Comparison of ENCODE assay signal across 20 cellular contexts in the genomic region with DNA sequence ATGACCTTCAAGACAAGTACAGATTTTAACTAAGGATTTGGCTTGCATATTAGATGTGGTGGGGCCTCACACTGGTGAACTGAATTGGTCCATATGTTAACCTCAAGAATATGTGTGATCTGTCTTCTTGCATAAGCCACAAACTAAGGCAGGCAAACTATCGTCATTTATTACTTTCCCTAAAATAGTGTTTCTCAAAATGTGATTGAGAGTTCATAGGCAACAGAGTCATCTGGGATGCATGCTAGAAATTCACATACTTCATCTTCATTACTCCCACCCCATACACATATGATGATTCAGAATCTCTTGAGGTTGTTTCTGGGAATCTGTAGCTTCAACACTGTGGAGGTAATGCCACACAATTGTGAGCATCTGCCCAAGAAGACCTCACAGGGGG.
DNase-seq lines count a peak whose midpoint lies in the region; ATAC-seq and TF ChIP-seq lines count a peak whose summit lies in the region.
"Had no signal": no experiment of that assay in that cellular context is flagged by ENCODE, and none has a peak within 500 bp of the region (broad histone marks: within the 10 kb centered on the region; RNA-seq: fewer than 3 reads in every experiment).

No MANE protein-coding gene starts in this region.

- peak overlapping the region; percentile 90 for H3K18ac ChIP-seq in mesendoderm (ENCODE audit: low read length)

- H3K4me3 ChIP-seq in AG10803 (ENCODE audit: low read length) (no peak overlapping the region), mesendoderm (ENCODE audit: low read length) (no peak overlapping the region), right cardiac atrium (ENCODE audit: low read length) (no peak overlapping the region), gastrocnemius medialis (no peak overlapping the region)

- TF ChIP-seq POLR2A in gastrocnemius medialis (IDR thresholded peaks at IDR 0.05), result no peak

- H3K79me1 ChIP-seq in mesendoderm (ENCODE audit: low read length), result no peaks in the 10 kb centered on the region

- no peak overlapping the region for H3K4me2 ChIP-seq in mesendoderm (ENCODE audit: low read length)

- H3K9ac ChIP-seq in mesendoderm (ENCODE audit: low read length), result no peak overlapping the region

- H3K4ac ChIP-seq in mesendoderm (ENCODE audit: low read depth, low read length), result peak overlapping the region; percentile 36

- H3K27ac ChIP-seq in mesendoderm (ENCODE audit: low read depth, low read length) (peak overlapping the region; percentile 41), right cardiac atrium (ENCODE audit: low read length) (no peak overlapping the region), gastrocnemius medialis (no peak overlapping the region)
- H3K27ac ChIP-seq: C4-2B had no signal

- H3K23ac ChIP-seq in mesendoderm (ENCODE audit: low read length), result no peak overlapping the region

- no peaks in the 10 kb centered on the region for H3K79me2 ChIP-seq in mesendoderm (ENCODE audit: control insufficient read depth, insufficient read depth, low read length)

- H3K56ac ChIP-seq in mesendoderm (ENCODE audit: low read length), result peak overlapping the region; percentile 56

- no peak for TF ChIP-seq CTCF in AG10803 (conservative IDR thresholded peaks at IDR 0.05; ENCODE audit: low read length)
- TF ChIP-seq CTCF in gastrocnemius medialis (IDR thresholded peaks at IDR 0.05 in 4 of 5, conservative IDR thresholded peaks at IDR 0.05 in 1 of 5), result no peak

- H3K9me3 ChIP-seq in right cardiac atrium (ENCODE audit: control insufficient read depth, low read length) (no peaks in the 10 kb centered on the region), gastrocnemius medialis (no peaks in the 10 kb centered on the region)

- peak overlapping the region; percentile 83 for H2AK5ac ChIP-seq in mesendoderm (ENCODE audit: low read length)

- H2BK120ac ChIP-seq in mesendoderm (ENCODE audit: low read depth, low read length), result peak overlapping the region; percentile 78

- no peak overlapping the region for H4K8ac ChIP-seq in mesendoderm (ENCODE audit: low read depth, low read length)

- H3K4me1 ChIP-seq in mesendoderm (ENCODE audit: control insufficient read depth, low read depth, low read length) (peaks cover 2% of the 10 kb centered on the region), right cardiac atrium (ENCODE audit: control insufficient read depth, insufficient read depth, low read length) (no peaks in the 10 kb centered on the region), gastrocnemius medialis (peaks cover 0 to 4% of the 10 kb centered on the region in 2 donors)

- H2BK15ac ChIP-seq in mesendoderm (replicated peaks; ENCODE audit: low read depth), result no peak overlapping the region

- H3K27me3 ChIP-seq in mesendoderm (ENCODE audit: insufficient read depth, low read length, poor library complexity) (no peaks in the 10 kb centered on the region), right cardiac atrium (ENCODE audit: control insufficient read depth, insufficient read depth) (no peaks in the 10 kb centered on the region), gastrocnemius medialis (no peaks in the 10 kb centered on the region)

- in situ Hi-C loops in gastrocnemius medialis (cut with MboI; ENCODE audit: low sequenced_read_pairs in 4 of 4), result no loop called here

- H3K36me3 ChIP-seq in mesendoderm (ENCODE audit: control insufficient read depth, insufficient read depth, low read length) (no peaks in the 10 kb centered on the region), gastrocnemius medialis (no peaks in the 10 kb centered on the region)

- no peak overlapping the region for H4K5ac ChIP-seq in mesendoderm (ENCODE audit: low read length)

- H2BK5ac ChIP-seq in mesendoderm (ENCODE audit: low read length), result peak overlapping the region; percentile 72

- DNase-seq in AG10803 (ENCODE audit: low read depth) (peak; percentile 63), GM04503 (ENCODE audit: low read depth) (peak; percentile 18), amniotic epithelial cell (ENCODE audit: low read depth) (peak; percentile 38), mesendoderm (no peak), right cardiac atrium (no peak), DMS79 treated with DMSO at 0.1 percent for 48 hours (lab: John Stamatoyannopoulos, UW) (no peak), gastrocnemius medialis (no peak)
- DNase-seq: Calu3; CD8-positive, alpha-beta memory T cell; H7; KBM-7; MM.1S; NCI-H1048; NCI-H1417 treated with DMSO at 0.1 percent for 48 hours; NCI-H187; NCI-H446 treated with DMSO at 0.1 percent for 48 hours; NCI-H526 treated with DMSO at 0.1 percent for 48 hours; SHP77 had no signal

- WGBS in mesendoderm (ENCODE audit: extremely low coverage, insufficient coverage, low lambda C conversion rate), result no CpG with 5 or more reads among the region's 1 CpG
- WGBS in right cardiac atrium, result 87% methylated on average over 1 of the region's 1 CpG

- intact Hi-C loops in right cardiac atrium (cut with DNase I), result no loop called here
- intact Hi-C loops in gastrocnemius medialis (cut with DNase I; ENCODE audit: low total_unique reads), result no loop called here

- ATAC-seq in right cardiac atrium, result no peak
- ATAC-seq in GM21423 (IDR thresholded peaks at IDR 0.05; ENCODE audit: unreplicated experiment), result no peak
- ATAC-seq in gastrocnemius medialis, result no peak

Comparison
In these comparisons a context has a peak if more than half of its experiments do, and no peak if none do; other contexts are left out.
1. DNase-seq: peak in AG10803 (single experiment), GM04503 (single experiment) and amniotic epithelial cell (single experiment); none in mesendoderm (single experiment), right cardiac atrium (0 of 3), DMS79 treated with DMSO at 0.1 percent for 48 hours (single experiment) and gastrocnemius medialis (0 of 2).